In genomic region chr2:136051001-136051724, GRCh38 we compare ENCODE assay signal across 11 cellular contexts.
DNase-seq lines count a peak whose midpoint lies in the region; ATAC-seq lines count a peak whose summit lies in the region.
"Had no signal": no experiment of that assay in that cellular context is flagged by ENCODE, and none has a peak within 500 bp of the region (broad histone marks: within the 10 kb centered on the region; RNA-seq: fewer than 3 reads in every experiment).

No MANE protein-coding gene starts in this region.

- DNase-seq in memory B cell (ENCODE audit: low spot score in 2 of 2) (no peak), NCI-H187 (lab: John Stamatoyannopoulos, UW) (no peak), NCI-H2029 (lab: John Stamatoyannopoulos, UW) (no peak), mesenteric fat pad (ENCODE audit: low spot score) (no peak)
- DNase-seq: caudate nucleus, left lung, MG63, retina had no signal

- H3K27ac Mint-ChIP-seq in memory B cell, result peak overlapping the region; percentile 41

- peaks cover 31% of the 10 kb centered on the region for H3K4me1 Mint-ChIP-seq in memory B cell

- no peak overlapping the region for H3K4me3 Mint-ChIP-seq in memory B cell

- ATAC-seq in GM19043 (IDR thresholded peaks at IDR 0.05; ENCODE audit: low read depth, unreplicated experiment) (peak; percentile 52), HG02588 (IDR thresholded peaks at IDR 0.05; ENCODE audit: unreplicated experiment) (peak; percentile 37), HG03558 (IDR thresholded peaks at IDR 0.05; ENCODE audit: extremely low read depth, unreplicated experiment) (peak; percentile 30), memory B cell (ENCODE audit: low read depth) (peak; percentile 81)
- ATAC-seq: left lung had no signal

- H3K36me3 Mint-ChIP-seq in memory B cell, result no peaks in the 10 kb centered on the region

- H3K27me3 Mint-ChIP-seq in memory B cell, result no peaks in the 10 kb centered on the region

- H3K9me3 Mint-ChIP-seq in memory B cell, result peaks cover 1% of the 10 kb centered on the region

Comparison
In these comparisons a context has a peak if more than half of its experiments do, and no peak if none do; other contexts are left out.
1. ATAC-seq: peak in every context shown above with its lines; median percentile 81 in memory B cell; 52 in GM19043; 37 in HG02588; 30 in HG03558.